ENCODE assay signal across 18 cellular contexts in the genomic region with DNA sequence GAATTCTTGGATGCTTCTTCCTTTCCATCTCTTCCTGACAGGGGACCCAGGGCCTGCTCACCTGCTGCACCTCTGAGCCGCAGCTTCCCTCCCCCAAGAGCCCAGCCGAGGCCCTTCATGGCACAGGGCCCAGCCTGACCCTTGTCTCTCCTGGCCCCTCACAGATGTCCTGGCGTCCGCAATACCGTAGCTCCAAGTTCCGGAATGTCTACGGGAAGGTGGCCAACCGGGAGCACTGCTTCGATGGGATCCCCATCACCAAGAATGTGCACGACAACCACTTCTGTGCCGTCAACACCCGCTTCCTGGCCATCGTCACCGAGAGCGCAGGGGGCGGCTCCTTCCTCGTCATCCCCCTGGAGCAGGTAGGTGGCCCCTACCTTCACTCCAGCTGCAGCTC.
"Had no signal": no experiment of that assay in that cellular context is flagged by ENCODE, and none has a peak within 500 bp of the region (broad histone marks: within the 10 kb centered on the region; RNA-seq: fewer than 3 reads in every experiment).

No MANE protein-coding gene starts in this region.

- H3K4me3 Mint-ChIP-seq: activated CD4-positive, alpha-beta memory T cell treated with anti-CD3 and anti-CD28 coated beads for 36 hours; activated naive CD4-positive, alpha-beta T cell treated with anti-CD3 and anti-CD28 coated beads for 36 hours; naive B cell; neural progenitor cell; T-cell; WTC11 had no signal

- H3K9me3 ChIP-seq: left ventricle myocardium inferior, mucosa of descending colon, pancreas, SK-N-SH had no signal

- H3K4me1 Mint-ChIP-seq: T-cell had no signal

- H3K27ac ChIP-seq: left ventricle myocardium inferior, neural progenitor cell, pancreas had no signal

- H3K36me3 Mint-ChIP-seq: activated CD4-positive, alpha-beta memory T cell treated with anti-CD3 and anti-CD28 coated beads for 36 hours; T-cell; WTC11 had no signal

- H3K9me3 Mint-ChIP-seq: activated CD4-positive, alpha-beta memory T cell treated with anti-CD3 and anti-CD28 coated beads for 36 hours; activated naive CD4-positive, alpha-beta T cell treated with anti-CD3 and anti-CD28 coated beads for 36 hours; naive B cell; neural progenitor cell; T-cell; WTC11 had no signal

- H3K36me3 ChIP-seq: left ventricle myocardium inferior, neural progenitor cell, pancreas had no signal

- H3K4me1 ChIP-seq: pancreas had no signal

- H3K27ac Mint-ChIP-seq: activated CD4-positive, alpha-beta memory T cell treated with anti-CD3 and anti-CD28 coated beads for 36 hours; activated naive CD4-positive, alpha-beta T cell treated with anti-CD3 and anti-CD28 coated beads for 36 hours; T-cell; WTC11 had no signal

- FAIRE-seq: bronchial epithelial cell, frontal cortex, pancreas had no signal

- H3K4me3 ChIP-seq: left ventricle myocardium inferior, mucosa of descending colon, neural progenitor cell, pancreas had no signal

- H3K27me3 ChIP-seq: neural progenitor cell, pancreas had no signal

- ATAC-seq: mucosa of descending colon; pancreas; stimulated activated naive CD8-positive, alpha-beta T cell treated with anti-CD3 and anti-CD28 coated beads, Interleukin-15, Interleukin-2, amounts not matched to agents 100 U/mL and 50 U/mL, for 24 hours; T-cell; WTC11 had no signal

- DNase-seq: activated CD4-positive, alpha-beta memory T cell treated with anti-CD3 and anti-CD28 coated beads for 36 hours; activated CD4-positive, alpha-beta T cell treated with anti-CD3 and anti-CD28 coated beads for 4 hours; activated naive CD4-positive, alpha-beta T cell treated with anti-CD3 and anti-CD28 coated beads for 36 hours; left ventricle myocardium inferior; mucosa of descending colon; naive B cell; pancreas; SHP77 treated with DMSO at 0.1 percent for 48 hours; SK-N-SH; stimulated activated CD4-positive, alpha-beta T cell treated with anti-CD3 and anti-CD28 coated beads, Interleukin-12 subunit alpha, Interleukin-12 subunit beta, amount 100 ng/mL, for 4 hours; stimulated activated CD4-positive, alpha-beta T cell treated with anti-CD3 and anti-CD28 coated beads, Interleukin-1b, Interleukin-23, amount 100 ng/mL, for 48 hours; stimulated activated naive CD8-positive, alpha-beta T cell treated with anti-CD3 and anti-CD28 coated beads, Interleukin-15, Interleukin-2, amounts not matched to agents 100 U/mL and 50 U/mL, for 24 hours; T-cell; trophoblast cell had no signal

- H3K27me3 Mint-ChIP-seq: naive B cell had no signal
